17 cellular contexts compared by ENCODE assay signal in genomic region chr2:72695676-72696075, GRCh38.
"Had no signal": no experiment of that assay in that cellular context is flagged by ENCODE, and none has a peak within 500 bp of the region (broad histone marks: within the 10 kb centered on the region; RNA-seq: fewer than 3 reads in every experiment).

No MANE protein-coding gene starts in this region.

- ATAC-seq: activated naive CD4-positive, alpha-beta T cell treated with anti-CD3 and anti-CD28 coated beads, Interleukin-2, amount 50 U/mL, for 72 hours; activated T-cell treated with anti-CD3 and anti-CD28 coated beads, Interleukin-2, amount 50 U/mL, for 4 hours; natural killer cell had no signal

- H3K27me3 ChIP-seq: brain microvascular endothelial cell, ovary, testis had no signal

- H3K36me3 ChIP-seq: brain microvascular endothelial cell, ovary had no signal

- H3K27ac ChIP-seq: brain microvascular endothelial cell, testis had no signal

- H3K4me3 Mint-ChIP-seq: activated CD4-positive, alpha-beta memory T cell treated with anti-CD3 and anti-CD28 coated beads for 36 hours; activated T-cell treated with anti-CD3 and anti-CD28 coated beads, Interleukin-2, amount 50 U/mL, for 4 hours; natural killer cell; stimulated activated naive CD8-positive, alpha-beta T cell treated with anti-CD3 and anti-CD28 coated beads, Interleukin-15, Interleukin-2, amounts not matched to agents 100 ng/mL and 50 ng/mL, for 24 hours had no signal

- DNase-seq: activated CD4-positive, alpha-beta memory T cell treated with anti-CD3 and anti-CD28 coated beads for 36 hours; activated CD4-positive, alpha-beta T cell treated with anti-CD3 and anti-CD28 coated beads for 1 hour; activated effector memory CD4-positive, alpha-beta T cell treated with anti-CD3 and anti-CD28 coated beads, Interleukin-2, amount 50 U/mL, for 16 hours; activated T-cell treated with anti-CD3 and anti-CD28 coated beads, Interleukin-2, amount 50 U/mL, for 4 hours; amygdala; brain microvascular endothelial cell; dermis blood vessel endothelial cell; hippocampal formation; mammary epithelial cell; natural killer cell; stimulated activated CD4-positive, alpha-beta T cell treated with anti-CD3 and anti-CD28 coated beads, Interleukin-15, amount 100 ng/mL, for 24 hours; stimulated activated CD4-positive, alpha-beta T cell treated with anti-CD3 and anti-CD28 coated beads, Interleukin-4, amount 100 ng/mL, for 24 hours; T-helper 9 cell; testis had no signal

- H3K9me3 Mint-ChIP-seq: activated CD4-positive, alpha-beta memory T cell treated with anti-CD3 and anti-CD28 coated beads for 36 hours; activated naive CD4-positive, alpha-beta T cell treated with anti-CD3 and anti-CD28 coated beads, Interleukin-2, amount 50 U/mL, for 72 hours; activated T-cell treated with anti-CD3 and anti-CD28 coated beads, Interleukin-2, amount 50 U/mL, for 4 hours; natural killer cell; stimulated activated naive CD8-positive, alpha-beta T cell treated with anti-CD3 and anti-CD28 coated beads, Interleukin-15, Interleukin-2, amounts not matched to agents 100 ng/mL and 50 ng/mL, for 24 hours had no signal

- H3K4me3 ChIP-seq: ovary, testis had no signal

- H3K4me1 Mint-ChIP-seq: natural killer cell had no signal

- H3K27ac Mint-ChIP-seq: activated CD4-positive, alpha-beta memory T cell treated with anti-CD3 and anti-CD28 coated beads for 36 hours; activated naive CD4-positive, alpha-beta T cell treated with anti-CD3 and anti-CD28 coated beads, Interleukin-2, amount 50 U/mL, for 72 hours; natural killer cell; stimulated activated naive CD8-positive, alpha-beta T cell treated with anti-CD3 and anti-CD28 coated beads, Interleukin-15, Interleukin-2, amounts not matched to agents 100 ng/mL and 50 ng/mL, for 24 hours had no signal

- H3K27me3 Mint-ChIP-seq: activated CD4-positive, alpha-beta memory T cell treated with anti-CD3 and anti-CD28 coated beads for 36 hours; stimulated activated naive CD8-positive, alpha-beta T cell treated with anti-CD3 and anti-CD28 coated beads, Interleukin-15, Interleukin-2, amounts not matched to agents 100 ng/mL and 50 ng/mL, for 24 hours had no signal

- H3K9me3 ChIP-seq: ovary, testis had no signal
